ENCODE assay signal across 1 cellular context in the genomic region with DNA sequence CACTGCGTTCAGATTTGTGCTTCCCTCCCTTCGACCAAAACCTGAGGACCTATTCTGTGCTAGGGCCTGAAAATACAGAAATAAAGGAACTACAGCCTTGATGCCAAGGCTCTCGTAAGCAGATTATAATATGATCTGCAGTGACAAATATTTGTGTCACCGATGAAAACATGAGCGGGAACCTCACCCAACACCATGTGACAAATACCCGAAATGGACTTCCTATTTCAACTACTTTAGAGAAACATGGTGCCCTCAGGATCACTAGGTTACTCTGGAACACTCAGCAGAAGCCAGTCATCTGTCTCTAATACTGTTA.
TF ChIP-seq lines count a peak whose summit lies in the region.

No MANE protein-coding gene starts in this region.

TF ChIP-seq in K562, 482 proteins besides CTCF, POLR2A, EP300 and RAD21 (continued from another document):
- TF ChIP-seq, protein P1, sequence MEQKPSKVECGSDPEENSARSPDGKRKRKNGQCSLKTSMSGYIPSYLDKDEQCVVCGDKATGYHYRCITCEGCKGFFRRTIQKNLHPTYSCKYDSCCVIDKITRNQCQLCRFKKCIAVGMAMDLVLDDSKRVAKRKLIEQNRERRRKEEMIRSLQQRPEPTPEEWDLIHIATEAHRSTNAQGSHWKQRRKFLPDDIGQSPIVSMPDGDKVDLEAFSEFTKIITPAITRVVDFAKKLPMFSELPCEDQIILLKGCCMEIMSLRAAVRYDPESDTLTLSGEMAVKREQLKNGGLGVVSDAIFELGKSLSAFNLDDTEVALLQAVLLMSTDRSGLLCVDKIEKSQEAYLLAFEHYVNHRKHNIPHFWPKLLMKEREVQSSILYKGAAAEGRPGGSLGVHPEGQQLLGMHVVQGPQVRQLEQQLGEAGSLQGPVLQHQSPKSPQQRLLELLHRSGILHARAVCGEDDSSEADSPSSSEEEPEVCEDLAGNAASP (IDR thresholded peaks at IDR 0.05): no peak; the same call in 1 of the 2 replicates
